Comparison of ENCODE assay signal across 7 cellular contexts in the genomic region with DNA sequence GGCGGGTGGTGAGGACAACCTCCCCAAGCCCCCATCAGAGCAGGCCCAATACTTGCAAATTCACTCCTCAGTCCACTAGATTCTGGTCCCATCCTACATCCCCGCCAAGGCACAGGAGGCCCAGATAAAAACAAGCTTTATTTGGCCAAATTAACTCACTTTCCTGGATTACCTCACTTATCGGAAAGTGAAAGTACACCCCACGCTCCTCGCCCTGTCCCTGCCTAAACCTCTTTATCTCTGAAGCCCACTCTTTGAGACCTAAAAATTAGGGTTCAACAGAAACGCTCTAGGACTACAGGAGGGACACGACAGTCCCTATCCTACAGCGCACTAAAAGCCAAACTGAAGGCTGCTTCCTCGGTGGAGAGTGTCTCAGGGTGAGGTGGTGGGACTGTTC. TPM values are rescaled to one million over a fixed set of nuclear protein-coding genes. Genes with fewer than 3 reads are reported as not detected.
DNase-seq lines count a peak whose midpoint lies in the region; TF ChIP-seq lines count a peak whose summit lies in the region.
"Not testable (repeated sequence)": the region's sequence is repeated elsewhere in the genome, so short reads cannot be mapped to it uniquely, and the experiment has no call there.

No MANE protein-coding gene starts in this region.

- H3K9ac ChIP-seq in H9 (ENCODE audit: extremely low read depth, insufficient read length, low read length); muscle layer of colon (ENCODE audit: low read length); rectal smooth muscle tissue (ENCODE audit: low read length): not testable (repeated sequence)

- DNase-seq in H9, result peak; percentile 46
- DNase-seq in adrenal gland; epithelial cell of proximal tubule (ENCODE audit: low read depth); hepatocyte (ENCODE audit: low spot score); suprapubic skin (ENCODE audit: low spot score in 2 of 2): not testable (repeated sequence)

- not testable (repeated sequence) for H3K36me3 Mint-ChIP-seq in H9 (ENCODE audit: insufficient read depth in 1 of 3, low read depth in 3 of 3)

- TF ChIP-seq CTCF in H9 (conservative IDR thresholded peaks at IDR 0.05); adrenal gland (IDR thresholded peaks at IDR 0.05); epithelial cell of proximal tubule (conservative IDR thresholded peaks at IDR 0.05; ENCODE audit: low read depth, low read length); hepatocyte (IDR thresholded peaks at IDR 0.05; ENCODE audit: poor library complexity); suprapubic skin (IDR thresholded peaks at IDR 0.05): not testable (repeated sequence)

- H3K36me3 ChIP-seq in adrenal gland (replicated peaks in 1 of 2); hepatocyte (replicated peaks; ENCODE audit: insufficient read depth, low read depth); muscle layer of colon (ENCODE audit: insufficient read depth, low read length); rectal smooth muscle tissue (ENCODE audit: control insufficient read depth, insufficient read depth, low read length); suprapubic skin: not testable (repeated sequence)

- H2BK12ac ChIP-seq in H9 (ENCODE audit: insufficient read length, low read depth, low read length), result not testable (repeated sequence)

- not testable (repeated sequence) for H4K5ac ChIP-seq in H9 (ENCODE audit: insufficient read length, low read depth, low read length)

- not testable (repeated sequence) for H3K79me1 ChIP-seq in H9 (ENCODE audit: insufficient read depth, low read depth, low read length, poor library complexity, severe bottlenecking)

- H2AFZ ChIP-seq in H9 (ENCODE audit: low read length); hepatocyte: not testable (repeated sequence)

- not testable (repeated sequence) for H3K23me2 ChIP-seq in H9 (ENCODE audit: insufficient read length, low read depth, low read length, poor library complexity, severe bottlenecking)

- TF ChIP-seq POLR2A in adrenal gland (IDR thresholded peaks at IDR 0.05); suprapubic skin (IDR thresholded peaks at IDR 0.05): not testable (repeated sequence)

- TF ChIP-seq EP300 in suprapubic skin (IDR thresholded peaks at IDR 0.05), result not testable (repeated sequence)

- H3K27ac ChIP-seq in H9 (ENCODE audit: insufficient read length, low read depth, low read length); hepatocyte: not testable (repeated sequence)
- H3K27ac ChIP-seq in adrenal gland (peak overlapping the region in 3 of 5 donors; percentile 40 to 71 (median 66)), muscle layer of colon (ENCODE audit: low read depth, low read length) (peak overlapping the region; percentile 23), rectal smooth muscle tissue (ENCODE audit: low read depth, low read length) (peak overlapping the region; percentile 83), suprapubic skin (peak overlapping the region; percentile 45)

- peaks cover 92% of the 10 kb centered on the region for H3K27me3 Mint-ChIP-seq in H9 (ENCODE audit: low read depth)

- not testable (repeated sequence) for H3K18ac ChIP-seq in H9 (ENCODE audit: insufficient read length, low read depth, low read length)

- H2BK5ac ChIP-seq in H9 (ENCODE audit: insufficient read length, low read length), result not testable (repeated sequence)

- not testable (repeated sequence) for H3K14ac ChIP-seq in H9 (ENCODE audit: insufficient read depth, low read length)

- not testable (repeated sequence) for H3K79me2 ChIP-seq in H9 (ENCODE audit: insufficient read depth, low read length); hepatocyte

- not testable (repeated sequence) for H3K4ac ChIP-seq in H9 (ENCODE audit: low read depth, low read length)

- H3K27me3 ChIP-seq in H9 (ENCODE audit: insufficient read depth, low read length), result peaks cover 52% of the 10 kb centered on the region
- not testable (repeated sequence) for H3K27me3 ChIP-seq in adrenal gland; muscle layer of colon (ENCODE audit: control insufficient read depth in 1 of 2, insufficient read depth in 2 of 2, low read length in 2 of 2); rectal smooth muscle tissue (ENCODE audit: control insufficient read depth, insufficient read depth, low read length); suprapubic skin
- H3K27me3 ChIP-seq in hepatocyte, result peaks cover 19% of the 10 kb centered on the region

- H3K4me2 ChIP-seq in H9 (ENCODE audit: insufficient read depth, insufficient read length, low read length) (peak overlapping the region; percentile 2), hepatocyte (peak overlapping the region; percentile 54)

- H2AK5ac ChIP-seq in H9 (ENCODE audit: insufficient read length, low read length), result not testable (repeated sequence)

- not testable (repeated sequence) for H4K20me1 ChIP-seq in H9 (ENCODE audit: control insufficient read depth, insufficient read depth, insufficient read length); hepatocyte (ENCODE audit: insufficient read depth, poor library complexity, severe bottlenecking)

- H3K4me3 ChIP-seq in adrenal gland; hepatocyte; muscle layer of colon (ENCODE audit: low read depth in 1 of 2, low read length in 2 of 2): not testable (repeated sequence)
- H3K4me3 ChIP-seq in epithelial cell of proximal tubule (ENCODE audit: low read depth, low read length), result peak overlapping the region; percentile 21
- peak overlapping the region; percentile 27 for H3K4me3 ChIP-seq in rectal smooth muscle tissue (ENCODE audit: low read length)
- peak overlapping the region; percentile 27 for H3K4me3 ChIP-seq in suprapubic skin

- H3K9me3 ChIP-seq in H9 (ENCODE audit: control insufficient read depth, low read depth, low read length); adrenal gland (replicated peaks in 1 of 3); hepatocyte (ENCODE audit: low read depth); muscle layer of colon (ENCODE audit: low read length); suprapubic skin: not testable (repeated sequence)

- peaks cover 2 to 18% of the 10 kb centered on the region in 2 experiments; a peak in 3 of 5 replicates for H3K9me3 Mint-ChIP-seq in H9

- intact Hi-C loops in adrenal gland (cut with DNase I), result not testable (repeated sequence)

- not testable (repeated sequence) for H2BK20ac ChIP-seq in H9 (ENCODE audit: low read depth, low read length, poor library complexity, severe bottlenecking)

- not testable (repeated sequence) for H3K9me2 ChIP-seq in hepatocyte (replicated peaks; ENCODE audit: insufficient read depth)

- not testable (repeated sequence) for H2BK120ac ChIP-seq in H9 (ENCODE audit: low read depth, low read length, poor library complexity, severe bottlenecking)

- H3K27ac Mint-ChIP-seq in H9, result not testable (repeated sequence)

- not testable (repeated sequence) for H3K4me1 ChIP-seq in H9 (ENCODE audit: insufficient read depth, low read length); adrenal gland (replicated peaks in 1 of 2); hepatocyte (ENCODE audit: insufficient read depth); muscle layer of colon (ENCODE audit: insufficient read depth, low read length); rectal smooth muscle tissue (ENCODE audit: control insufficient read depth, insufficient read depth, low read length); suprapubic skin

- not testable (repeated sequence) for H2BK15ac ChIP-seq in H9 (ENCODE audit: low read depth, low read length)

- H3K4me1 Mint-ChIP-seq in H9, result peaks cover 48 to 60% of the 10 kb centered on the region in 2 experiments

- H3K56ac ChIP-seq in H9 (ENCODE audit: insufficient read length, low read depth, low read length), result not testable (repeated sequence)

- peak overlapping the region; percentile 5 to 22; a peak in 3 of 5 replicates for H3K4me3 Mint-ChIP-seq in H9

- not testable (repeated sequence) for H4K91ac ChIP-seq in H9 (ENCODE audit: insufficient read length, low read depth, low read length)

- WGBS in H9 (ENCODE audit: extremely low coverage, insufficient read length, low lambda C conversion rate), result no CpG with 5 or more reads among the region's 9 CpGs
- WGBS in adrenal gland, 4 donors, result 64 to 77% (median 69%) methylated on average over 9 of the region's 9 CpGs
- whole genome bisulfite sequencing in hepatocyte (ENCODE audit: low lambda C conversion rate, missing lambda C conversion rate), result 46% methylated on average over 9 of the region's 9 CpGs
- WGBS in suprapubic skin, result 74% methylated on average over 9 of the region's 9 CpGs

- not testable (repeated sequence) for H3T11ph ChIP-seq in H9 (ENCODE audit: low read length)

- not testable (repeated sequence) for H3K23ac ChIP-seq in H9 (ENCODE audit: insufficient read length, low read depth, low read length)

- not testable (repeated sequence) for H4K8ac ChIP-seq in H9 (replicated peaks; ENCODE audit: insufficient read length, low read depth, low read length)

RNA-seq across cellular contexts. Expression of a gene that starts 24.2 kb away (rescaled TPM):
- total RNA-seq in H9 (2021) (not detected in 2 replicates), adrenal gland (1 to 10 TPM in 6 of 8 donors, under 1 TPM in 2; 0.78 to 7.4 (median 3.5) TPM), epithelial cell of proximal tubule (2.8 and 3.3 TPM in 2 replicates), hepatocyte (1.5 and 2.1 TPM in 2 replicates), suprapubic skin (1 to 10 TPM; 1.4 to 4.7 (median 1.9) TPM)
- polyA plus RNA-seq in adrenal gland (1 to 10 TPM; 2.9 to 7.3 (median 3.0) TPM), hepatocyte (4.4 and 4.8 TPM in 2 replicates)

RNA-seq across cellular contexts. Expression of a gene that starts 45.0 kb away (rescaled TPM):
- not detected in 2 replicates for total RNA-seq in H9 (2021)
- total RNA-seq in adrenal gland, result 1 to 10 TPM in 3 of 8 donors, under 1 TPM in 5; 0.36 to 1.9 (median 0.91) TPM
- polyA plus RNA-seq in adrenal gland, result 1 to 10 TPM in 1 of 3 donors, under 1 TPM in 2; 0.48 to 1.3 (median 0.51) TPM
- 0.80 and 1.2 TPM in 2 replicates for total RNA-seq in epithelial cell of proximal tubule
- 0.20 and 0.40 TPM in 2 replicates for total RNA-seq in hepatocyte
- 0.18 and 1.1 TPM in 2 replicates for polyA plus RNA-seq in hepatocyte
- 1 to 10 TPM in 1 of 4 donors, under 1 TPM in 2, not detected in 1; 0.26 to 3.5 (median 0.49) TPM for total RNA-seq in suprapubic skin

RNA-seq across cellular contexts. Expression of a gene that starts 49.6 kb away (rescaled TPM):
- total RNA-seq in H9 (2021) (not detected in 2 replicates), adrenal gland (10 to 100 TPM in 4 of 8 donors, 1 to 10 TPM in 4; 1.5 to 20.3 (median 9.4) TPM), epithelial cell of proximal tubule (2.7 and 3.2 TPM in 2 replicates), hepatocyte (2.6 and 4.5 TPM in 2 replicates), suprapubic skin (1 to 10 TPM in 3 of 4 donors, under 1 TPM in 1; 0.98 to 6.2 (median 2.4) TPM)
- polyA plus RNA-seq in adrenal gland (10 to 100 TPM; 19.9 to 23.1 (median 21.2) TPM), hepatocyte (11.1 and 12.1 TPM in 2 replicates)
